In the genomic region with DNA sequence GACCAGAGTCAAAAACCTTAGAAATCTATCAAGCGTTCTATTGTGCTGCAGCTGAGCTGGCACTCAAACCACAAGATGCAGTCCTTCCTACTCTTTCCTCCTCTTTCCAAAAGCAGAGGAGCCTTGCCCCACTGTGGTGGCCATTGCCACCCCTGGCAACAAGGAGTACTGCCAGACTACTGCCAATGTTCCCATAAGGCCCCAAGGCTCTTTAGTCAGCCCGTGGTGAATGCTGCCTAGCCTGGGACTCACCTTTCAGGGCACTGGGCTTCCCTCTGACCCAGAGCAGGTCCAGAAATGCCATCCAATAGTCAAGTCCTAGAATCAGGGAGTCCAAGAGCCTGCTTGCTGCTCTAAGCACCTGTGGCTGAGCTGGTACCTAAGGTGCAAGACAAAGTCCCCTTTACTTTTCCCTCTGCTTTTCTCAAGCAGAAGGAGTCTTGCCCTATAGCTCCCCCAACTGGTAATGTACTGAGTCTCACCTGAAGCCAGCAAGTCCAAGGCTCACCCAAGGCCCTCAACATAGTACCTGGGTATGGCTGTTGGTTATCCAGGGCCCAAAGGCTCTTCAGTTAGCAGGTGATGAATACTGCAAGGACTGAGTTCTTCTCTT, we compare ENCODE assay signal across 9 cellular contexts.
DNase-seq lines count a peak whose midpoint lies in the region; ATAC-seq and TF ChIP-seq lines count a peak whose summit lies in the region.
"Had no signal": no experiment of that assay in that cellular context is flagged by ENCODE, and none has a peak within 500 bp of the region (broad histone marks: within the 10 kb centered on the region; RNA-seq: fewer than 3 reads in every experiment).

No MANE protein-coding gene starts in this region.

- no peak overlapping the region for H3K27ac Mint-ChIP-seq in effector memory CD8-positive, alpha-beta T cell

- no peaks in the 10 kb centered on the region for H3K4me1 Mint-ChIP-seq in effector memory CD8-positive, alpha-beta T cell (ENCODE audit: low read depth in 2 of 2)

- no peak for ATAC-seq in effector memory CD8-positive, alpha-beta T cell (replicated peaks)
- ATAC-seq in HG03097 (IDR thresholded peaks at IDR 0.05; ENCODE audit: low FRiP score, unreplicated experiment), result no peak

- H3K4me3 ChIP-seq in fibroblast of mammary gland (ENCODE audit: control insufficient read depth, low read depth, low read length) (no peak overlapping the region), retinal pigment epithelial cell (ENCODE audit: low read length) (no peak overlapping the region)
- H3K4me3 ChIP-seq: A549 had no signal

- H3K27me3 Mint-ChIP-seq in effector memory CD8-positive, alpha-beta T cell, result no peaks in the 10 kb centered on the region

- no peak overlapping the region for H3K4me3 Mint-ChIP-seq in effector memory CD8-positive, alpha-beta T cell

- H3K9me3 Mint-ChIP-seq in effector memory CD8-positive, alpha-beta T cell, result peaks cover 8 to 19% of the 10 kb centered on the region in 2 donors

- TF ChIP-seq CTCF in fibroblast of mammary gland (conservative IDR thresholded peaks at IDR 0.05; ENCODE audit: control insufficient read depth, insufficient read depth, low read depth, low read length) (peak; percentile 23), retinal pigment epithelial cell (conservative IDR thresholded peaks at IDR 0.05; ENCODE audit: low read depth, low read length) (peak; percentile 57)

- no peaks in the 10 kb centered on the region for H3K36me3 Mint-ChIP-seq in effector memory CD8-positive, alpha-beta T cell (ENCODE audit: insufficient read depth)

- DNase-seq in NCI-H2081 (lab: John Stamatoyannopoulos, UW) (peak; percentile 14 to 53), NCI-H2081 treated with DMSO at 0.1 percent for 48 hours (lab: John Stamatoyannopoulos, UW) (no peak), NCI-H748 treated with DMSO at 0.1 percent for 48 hours (lab: John Stamatoyannopoulos, UW) (peak; percentile 82), fibroblast of mammary gland (ENCODE audit: low read depth) (peak; percentile 18), retinal pigment epithelial cell (ENCODE audit: low read depth) (no peak), NCI-H2171 treated with DMSO at 0.1 percent for 48 hours (lab: John Stamatoyannopoulos, UW) (no peak)
- DNase-seq in effector memory CD8-positive, alpha-beta T cell, result no peak

Comparison
In these comparisons a context has a peak if more than half of its experiments do, and no peak if none do; other contexts are left out.
1. DNase-seq: peak in NCI-H2081 (2 of 2), NCI-H748 treated with DMSO at 0.1 percent for 48 hours (single experiment) and fibroblast of mammary gland (single experiment); none in NCI-H2081 treated with DMSO at 0.1 percent for 48 hours (single experiment), retinal pigment epithelial cell (single experiment), effector memory CD8-positive, alpha-beta T cell (0 of 3) and NCI-H2171 treated with DMSO at 0.1 percent for 48 hours (single experiment).